Comparison of ENCODE assay signal across 15 cellular contexts in genomic region chr3:165259518-165260193, GRCh38.
DNase-seq lines count a peak whose midpoint lies in the region; ATAC-seq and TF ChIP-seq lines count a peak whose summit lies in the region.
"Had no signal": no experiment of that assay in that cellular context is flagged by ENCODE, and none has a peak within 500 bp of the region (broad histone marks: within the 10 kb centered on the region; RNA-seq: fewer than 3 reads in every experiment).

No MANE protein-coding gene starts in this region.

- H3K27ac ChIP-seq in brain microvascular endothelial cell = no peak overlapping the region
- H3K27ac ChIP-seq: ovary had no signal

- H3K27me3 ChIP-seq in brain microvascular endothelial cell (replicated peaks) = no peaks in the 10 kb centered on the region
- H3K27me3 ChIP-seq: BE2C, ovary had no signal

- ATAC-seq in HG03097 (IDR thresholded peaks at IDR 0.05; ENCODE audit: low FRiP score, unreplicated experiment) = no peak
- no peak for ATAC-seq in GM21526 (IDR thresholded peaks at IDR 0.05; ENCODE audit: low FRiP score, unreplicated experiment)

- no peaks in the 10 kb centered on the region for H3K36me3 ChIP-seq in brain microvascular endothelial cell (replicated peaks)
- H3K36me3 ChIP-seq: BE2C, ovary had no signal

- TF ChIP-seq CTCF in brain microvascular endothelial cell (IDR thresholded peaks at IDR 0.05; ENCODE audit: low read depth, low read length, missing control alignments) = no peak

- DNase-seq in Caki2 (ENCODE audit: low read depth) (peak; percentile 28), NCI-H226 (peak; percentile 24), brain microvascular endothelial cell (peak; percentile 11), islet precursor cell (peak; percentile 50)
- no peak for DNase-seq in stimulated activated CD4-positive, alpha-beta T cell treated with anti-CD3 and anti-CD28 coated beads, Interleukin-4, amount 100 ng/mL, for 4 hours
- DNase-seq in stimulated activated CD4-positive, alpha-beta T cell treated with anti-CD3 and anti-CD28 coated beads, Interleukin-12 subunit alpha, Interleukin-12 subunit beta, amount 100 ng/mL, for 4 hours = no peak
- DNase-seq: activated CD4-positive, alpha-beta memory T cell treated with anti-CD3 and anti-CD28 coated beads for 36 hours; BE2C; DMS79 treated with DMSO at 0.1 percent for 48 hours; NCI-H1694 treated with DMSO at 0.1 percent for 48 hours; NCI-H748 treated with DMSO at 0.1 percent for 48 hours; ovary; SHP77 had no signal

- in situ Hi-C loops in Caki2 (cut with HindIII; ENCODE audit: low pct_unique_long_range_greater_than_20kb, low sequenced_read_pairs) = no loop called here
- in situ Hi-C loops in brain microvascular endothelial cell (cut with HindIII; ENCODE audit: low pct_ligation_motif_present, low sequenced_read_pairs) = no loop called here

- H3K4me3 ChIP-seq in brain microvascular endothelial cell (ENCODE audit: low read depth, low read length) = no peak overlapping the region
- H3K4me3 ChIP-seq: ovary had no signal

Comparison
In these comparisons a context has a peak if more than half of its experiments do, and no peak if none do; other contexts are left out.
1. DNase-seq: peak in Caki2 (single experiment), NCI-H226 (single experiment), brain microvascular endothelial cell (single experiment) and islet precursor cell (single experiment); none in stimulated activated CD4-positive, alpha-beta T cell treated with anti-CD3 and anti-CD28 coated beads, Interleukin-4, amount 100 ng/mL, for 4 hours (0 of 2) and stimulated activated CD4-positive, alpha-beta T cell treated with anti-CD3 and anti-CD28 coated beads, Interleukin-12 subunit alpha, Interleukin-12 subunit beta, amount 100 ng/mL, for 4 hours (single experiment).